Comparison of ENCODE assay signal across 8 cellular contexts in genomic region chr15:98649996-98650870, GRCh38. TPM values are rescaled to one million over a fixed set of nuclear protein-coding genes. Genes with fewer than 3 reads are reported as not detected.
DNase-seq lines count a peak whose midpoint lies in the region; ATAC-seq, FAIRE-seq and TF ChIP-seq lines count a peak whose summit lies in the region.

No MANE protein-coding gene starts in this region.

- no peak overlapping the region for H3K4ac ChIP-seq in H1 (replicated peaks; ENCODE audit: insufficient read length, low read depth, low read length)

- TF ChIP-seq EP300 in H1 (IDR thresholded peaks at IDR 0.05; ENCODE audit: borderline replicate concordance in 1 of 2, low read depth in 2 of 2, low read length in 2 of 2), result no peak

- peaks cover 14% of the 10 kb centered on the region for H3K23me2 ChIP-seq in H1 (ENCODE audit: low read depth, low read length)

- peaks cover 38% of the 10 kb centered on the region for H3K27me3 Mint-ChIP-seq in activated CD8-positive, alpha-beta T cell treated with anti-CD3 and anti-CD28 coated beads, Interleukin-2, amount 10 ng/mL, durations not matched to agents 7 days and 5 days (ENCODE audit: low read depth)
- H3K27me3 Mint-ChIP-seq in stimulated activated naive CD8-positive, alpha-beta T cell treated with anti-CD3 and anti-CD28 coated beads, Interleukin-15, amount 100 ng/mL, for 72 hours, result no peaks in the 10 kb centered on the region

- H2BK20ac ChIP-seq in H1 (ENCODE audit: low read length), result no peak overlapping the region

- peak overlapping the region; percentile 85 to 94 for H3K4me2 ChIP-seq in H1 (ENCODE audit: insufficient read depth in 1 of 2, low read depth in 2 of 2, low read length in 2 of 2)

- H2AK5ac ChIP-seq in H1 (ENCODE audit: low read depth, low read length), result no peak overlapping the region; the same call in 1 of the 2 replicates

- H3K9me3 ChIP-seq in A673 (ENCODE audit: low read depth, low read length, poor library complexity, severe bottlenecking) (no peaks in the 10 kb centered on the region), HUES64 (ENCODE audit: insufficient read depth, low read depth, low read length) (no peaks in the 10 kb centered on the region), H1 (ENCODE audit: insufficient read depth in 2 of 2, low read depth in 1 of 2, low read length in 1 of 2) (no peaks in the 10 kb centered on the region), mononuclear cell (ENCODE audit: low read depth, low read length) (no peaks in the 10 kb centered on the region)

- H3K27ac ChIP-seq in A673 (ENCODE audit: low read depth, low read length, poor library complexity, severe bottlenecking) (peak overlapping the region; percentile 88), HUES64 (ENCODE audit: low read depth, low read length) (no peak overlapping the region), H1 (ENCODE audit: low read depth, low read length) (no peak overlapping the region)

- H3K4me1 ChIP-seq in A673 (ENCODE audit: insufficient read depth, low read length, poor library complexity, severe bottlenecking) (peaks cover 22% of the 10 kb centered on the region), HUES64 (ENCODE audit: insufficient read depth, low read length) (peaks cover 48% of the 10 kb centered on the region), H1 (replicated peaks in 1 of 4; ENCODE audit: control insufficient read depth in 3 of 4, insufficient read depth in 4 of 4, low read length in 3 of 4) (peaks cover 1 to 8% (median 6%) of the 10 kb centered on the region in 4 experiments; a peak in 3 of 7 replicates), mononuclear cell (ENCODE audit: insufficient read depth, low read length) (peaks cover 30% of the 10 kb centered on the region)

- H3K4me3 ChIP-seq in A673 (ENCODE audit: low read depth, low read length, poor library complexity, severe bottlenecking) (peak overlapping the region; percentile 85), HUES64 (ENCODE audit: low read length) (peak overlapping the region; percentile 78), H1 (ENCODE audit: extremely low read depth in 1 of 4, insufficient read depth in 2 of 4, low read depth in 3 of 4, low read length in 4 of 4) (peak overlapping the region; percentile 64 to 89 (median 80)), mononuclear cell (ENCODE audit: low read length) (peak overlapping the region; percentile 61)

- peaks cover 42 to 73% of the 10 kb centered on the region in 2 experiments for H3K79me2 ChIP-seq in H1 (ENCODE audit: control insufficient read depth in 1 of 2, insufficient read depth in 2 of 2, low read length in 2 of 2)

- intact Hi-C loops in A673 (cut with micrococcal nuclease; ENCODE audit: unreplicated experiment), result loop anchor here (2.0 to 10.0 kb wide), 4 partner anchors 127 to 415 kb away; no protein-coding TSS in a partner anchor

- peak overlapping the region; percentile 78 for H3K18ac ChIP-seq in H1 (ENCODE audit: extremely low read depth, low read length)

- H3K36me3 ChIP-seq in A673 (ENCODE audit: insufficient read depth, low read length, poor library complexity, severe bottlenecking) (no peaks in the 10 kb centered on the region), HUES64 (ENCODE audit: insufficient read depth, low read length) (no peaks in the 10 kb centered on the region), H1 (ENCODE audit: control insufficient read depth in 2 of 4, insufficient read depth in 4 of 4, low read length in 3 of 4) (no peaks in the 10 kb centered on the region)

- H2BK12ac ChIP-seq in H1 (ENCODE audit: low read depth, low read length), result peak overlapping the region; percentile 87; the same call in 1 of the 2 replicates

- POLR2A ChIA-PET in A673 (lab: Charles Lee; ENCODE audit: low non-redundant PET) (no interaction called here), H1 (lab: Charles Lee; ENCODE audit: partially characterized antibody) (interaction anchor here (0.7 to 2.6 kb wide), 4 partner anchors 10 to 235 kb away, joined by 3 to 16 read pairs (median 3); no protein-coding TSS in a partner anchor)
- POLR2A ChIA-PET in activated CD8-positive, alpha-beta T cell treated with anti-CD3 and anti-CD28 coated beads, Interleukin-2, amount 10 ng/mL, durations not matched to agents 7 days and 5 days (lab: Charles Lee), result interaction anchor here (0.5 kb wide), 1 partner anchor 62 kb away, joined by 3 read pairs; no protein-coding TSS in a partner anchor

- no peak for FAIRE-seq in H1 (lab: Jason Lieb, UNC)

- no peak overlapping the region for H2AFZ ChIP-seq in H1 (ENCODE audit: low read length)

- H2BK5ac ChIP-seq in H1 (ENCODE audit: low read depth, low read length), result no peak overlapping the region

- H3K27ac Mint-ChIP-seq in activated CD8-positive, alpha-beta T cell treated with anti-CD3 and anti-CD28 coated beads, Interleukin-2, amount 10 ng/mL, durations not matched to agents 7 days and 5 days, result peak overlapping the region; percentile 76
- peak overlapping the region; percentile 94 to 98 for H3K27ac Mint-ChIP-seq in stimulated activated naive CD8-positive, alpha-beta T cell treated with anti-CD3 and anti-CD28 coated beads, Interleukin-15, amount 100 ng/mL, for 72 hours

- no peak for TF ChIP-seq RAD21 in H1 (IDR thresholded peaks at IDR 0.05 in 1 of 2, conservative IDR thresholded peaks at IDR 0.05 in 1 of 2; ENCODE audit: low read depth in 2 of 2, low read length in 2 of 2)

- H3K79me1 ChIP-seq in H1 (ENCODE audit: low read depth, low read length), result peaks cover 5% of the 10 kb centered on the region

- H2BK15ac ChIP-seq in H1 (ENCODE audit: low read length), result 0 out of 2 replicates have a peak overlapping the region, but pooled peaks have one; percentile 29

- H3K56ac ChIP-seq in H1 (replicated peaks; ENCODE audit: insufficient read length, low read depth, low read length), result peak overlapping the region; percentile 21

- H4K8ac ChIP-seq in H1 (ENCODE audit: extremely low read depth, insufficient read depth, low read length), result peak overlapping the region; percentile 28

- peaks cover 3% of the 10 kb centered on the region for H3K36me3 Mint-ChIP-seq in activated CD8-positive, alpha-beta T cell treated with anti-CD3 and anti-CD28 coated beads, Interleukin-2, amount 10 ng/mL, durations not matched to agents 7 days and 5 days (ENCODE audit: low read depth)

- peaks cover 42% of the 10 kb centered on the region for H3K4me1 Mint-ChIP-seq in activated CD8-positive, alpha-beta T cell treated with anti-CD3 and anti-CD28 coated beads, Interleukin-2, amount 10 ng/mL, durations not matched to agents 7 days and 5 days (ENCODE audit: low read depth)
- peaks cover 54% of the 10 kb centered on the region for H3K4me1 Mint-ChIP-seq in stimulated activated naive CD8-positive, alpha-beta T cell treated with anti-CD3 and anti-CD28 coated beads, Interleukin-15, amount 100 ng/mL, for 72 hours

- DNase-seq in A673 (ENCODE audit: low spot score) (peak; percentile 48), H1 (ENCODE audit: low read depth in 1 of 2, low spot score in 2 of 2) (no peak), NCI-H1694 (lab: John Stamatoyannopoulos, UW) (no peak)
- DNase-seq in activated CD8-positive, alpha-beta T cell treated with anti-CD3 and anti-CD28 coated beads, Interleukin-2, amount 10 ng/mL, durations not matched to agents 7 days and 5 days, result peak; percentile 59
- DNase-seq in stimulated activated naive CD8-positive, alpha-beta T cell treated with anti-CD3 and anti-CD28 coated beads, Interleukin-15, amount 100 ng/mL, for 72 hours, result peak; percentile 43 to 52

- H3K9me3 Mint-ChIP-seq in activated CD8-positive, alpha-beta T cell treated with anti-CD3 and anti-CD28 coated beads, Interleukin-2, amount 10 ng/mL, durations not matched to agents 7 days and 5 days (ENCODE audit: insufficient read depth), result no peaks in the 10 kb centered on the region
- H3K9me3 Mint-ChIP-seq in stimulated activated naive CD8-positive, alpha-beta T cell treated with anti-CD3 and anti-CD28 coated beads, Interleukin-15, amount 100 ng/mL, for 72 hours, result no peaks in the 10 kb centered on the region

- H2BK120ac ChIP-seq in H1 (replicated peaks; ENCODE audit: low read depth, low read length), result no peak overlapping the region

- BruUV-seq in A673 (replicated peaks; lab: Mats Ljungman, UMichigan), result no TSS peak

- peak overlapping the region; percentile 91 for H3K9ac ChIP-seq in HUES64 (ENCODE audit: low read depth, low read length)
- H3K9ac ChIP-seq in H1 (replicated peaks in 1 of 4; ENCODE audit: extremely low read depth in 1 of 4, low read depth in 3 of 4, low read length in 3 of 4), result peak overlapping the region; percentile 53 to 87 (median 82)

- peak overlapping the region; percentile 75 for H3K4me3 Mint-ChIP-seq in activated CD8-positive, alpha-beta T cell treated with anti-CD3 and anti-CD28 coated beads, Interleukin-2, amount 10 ng/mL, durations not matched to agents 7 days and 5 days
- H3K4me3 Mint-ChIP-seq in stimulated activated naive CD8-positive, alpha-beta T cell treated with anti-CD3 and anti-CD28 coated beads, Interleukin-15, amount 100 ng/mL, for 72 hours, result peak overlapping the region; percentile 93 to 96

- H3K27me3 ChIP-seq in A673 (replicated peaks; ENCODE audit: insufficient read depth, low read depth, low read length, poor library complexity), result peaks cover 17% of the 10 kb centered on the region
- H3K27me3 ChIP-seq in HUES64 (ENCODE audit: insufficient read depth, low read length), result no peaks in the 10 kb centered on the region
- H3K27me3 ChIP-seq in H1 (replicated peaks in 1 of 4; ENCODE audit: control insufficient read depth in 3 of 4, extremely low read depth in 1 of 4, insufficient read depth in 3 of 4, low read length in 3 of 4), result no peaks in the 10 kb centered on the region
- peaks cover 54% of the 10 kb centered on the region for H3K27me3 ChIP-seq in mononuclear cell (ENCODE audit: insufficient read depth, low read length)

- H4K20me1 ChIP-seq in H1 (replicated peaks in 1 of 2; ENCODE audit: control insufficient read depth in 1 of 2, insufficient read depth in 2 of 2, low read length in 2 of 2), result peaks cover 8 to 23% of the 10 kb centered on the region in 2 experiments

- ATAC-seq in activated CD8-positive, alpha-beta T cell treated with anti-CD3 and anti-CD28 coated beads, Interleukin-2, amount 10 ng/mL, durations not matched to agents 7 days and 5 days, result peak; percentile 8
- ATAC-seq in stimulated activated naive CD8-positive, alpha-beta T cell treated with anti-CD3 and anti-CD28 coated beads, Interleukin-15, amount 100 ng/mL, for 72 hours, result peak; percentile 12
- ATAC-seq in GM19324 (IDR thresholded peaks at IDR 0.05; ENCODE audit: low FRiP score, unreplicated experiment), result no peak

- H4K5ac ChIP-seq in H1 (ENCODE audit: insufficient read length, low read depth, low read length), result no peak overlapping the region

- TF ChIP-seq POLR2A in H1 (IDR thresholded peaks at IDR 0.05; ENCODE audit: control extremely low read depth in 1 of 2, low read depth in 2 of 2, low read length in 2 of 2), result no peak

- WGBS in HUES64, result under 1% methylated on average over 88 of the region's 88 CpGs
- 2% methylated on average over 65 of the region's 88 CpGs; no CpG with 5 or more reads in 1 of the 2 experiments for WGBS in H1 (ENCODE audit: extremely low coverage in 1 of 2, insufficient coverage in 1 of 2, insufficient read length in 1 of 2, insufficient replicate concordance in 2 of 2, low coverage in 1 of 2, low lambda C conversion rate in 2 of 2, missing lambda C conversion rate in 1 of 2), 2 experiments

- peak overlapping the region; percentile 85 for H4K91ac ChIP-seq in H1 (replicated peaks; ENCODE audit: insufficient read length, low read length)

- H3K14ac ChIP-seq in H1 (ENCODE audit: insufficient read length), result no peak overlapping the region

- no peak overlapping the region for H3K23ac ChIP-seq in H1 (ENCODE audit: insufficient read length)

- CTCF ChIA-PET in A673 (lab: Charles Lee), result no interaction called here
- CTCF ChIA-PET in activated CD8-positive, alpha-beta T cell treated with anti-CD3 and anti-CD28 coated beads, Interleukin-2, amount 10 ng/mL, durations not matched to agents 7 days and 5 days (lab: Charles Lee), result interaction anchor here (1.5 to 3.0 kb wide), 2 partner anchors 10 to 14 kb away, joined by 3 to 20 read pairs; no protein-coding TSS in a partner anchor
- CTCF ChIA-PET in H1 (lab: Charles Lee; ENCODE audit: partially characterized antibody), result interaction anchor here (1.0 to 2.9 kb wide), 4 partner anchors 11 to 232 kb away, joined by 3 to 21 read pairs (median 8); no protein-coding TSS in a partner anchor

- TF ChIP-seq CTCF in A673 (conservative IDR thresholded peaks at IDR 0.05; ENCODE audit: low read depth, low read length) (no peak), H1 (IDR thresholded peaks at IDR 0.05; ENCODE audit: control extremely low read depth in 1 of 3, insufficient read depth in 1 of 3, low read depth in 1 of 3, low read length in 3 of 3) (no peak)

RNA-seq across cellular contexts. Expression of gene IGF1R, which starts 1.9 kb away (rescaled TPM):
- total RNA-seq in A673 (2021) (34.9 and 41.2 TPM in 2 replicates), mononuclear cell (23.5 TPM)
- polyA plus RNA-seq in HUES64 (2013, experiment 1 of 2), result 29.5 TPM
- 34.0 TPM for polyA plus RNA-seq in HUES64 (2013, experiment 2 of 2)
- 10 to 100 TPM in 1 of 2 experiments, 1 to 10 TPM in 1; 9.1 to 10.6 TPM for total RNA-seq in activated CD8-positive, alpha-beta T cell treated with anti-CD3 and anti-CD28 coated beads, Interleukin-2, amount 10 ng/mL, durations not matched to agents 7 days and 5 days
- total RNA-seq in H1 (2021; fragmentation: NEBNext Ultra II Directional; extraction: Animal tissue kit (Norgen Biotek cat#: 25700)), result 106 and 109 TPM in 2 replicates
- 32.9 and 59.5 TPM in 2 replicates for polyA plus RNA-seq in H1 (2011; rRNA removed)
- 36.8 TPM for polyA plus RNA-seq in H1 (2011; cell fraction: cytosol; rRNA removed)
- 169 TPM for polyA plus RNA-seq in H1 (2011; cell fraction: nucleus; rRNA removed)
- 28.6 to 37.3 TPM (median 31.8 TPM) in 4 replicates for polyA plus RNA-seq in H1 (2012, experiment 1 of 2)
- 4.8 TPM for polyA plus RNA-seq in H1 (2012, experiment 2 of 2)
- 66.7 TPM for polyA plus RNA-seq in H1 (2013, experiment 1 of 2)
- 60.3 TPM for polyA plus RNA-seq in H1 (2013, experiment 2 of 2)
- 125 and 145 TPM in 2 replicates for polyA minus RNA-seq in H1 (2011; rRNA and poly(A)+ RNA removed)
- 186 TPM for polyA minus RNA-seq in H1 (2011; cell fraction: cytosol; rRNA and poly(A)+ RNA removed)
- 203 TPM for polyA minus RNA-seq in H1 (2011; cell fraction: nucleus; rRNA and poly(A)+ RNA removed)

Comparison
In these comparisons a context has a peak if more than half of its experiments do, and no peak if none do; other contexts are left out.
1. DNase-seq: peak in A673 (single experiment), activated CD8-positive, alpha-beta T cell treated with anti-CD3 and anti-CD28 coated beads, Interleukin-2, amount 10 ng/mL, durations not matched to agents 7 days and 5 days (single experiment) and stimulated activated naive CD8-positive, alpha-beta T cell treated with anti-CD3 and anti-CD28 coated beads, Interleukin-15, amount 100 ng/mL, for 72 hours (2 of 2); none in H1 (0 of 2) and NCI-H1694 (single experiment).
2. Peak in every context shown above with its lines, with median percentiles within 50 percentile points of each other: H3K4me3 ChIP-seq.